9 cellular contexts compared by ENCODE assay signal in genomic region chr5:83919071-83920041, GRCh38.
DNase-seq lines count a peak whose midpoint lies in the region; ATAC-seq and TF ChIP-seq lines count a peak whose summit lies in the region.
"Had no signal": no experiment of that assay in that cellular context is flagged by ENCODE, and none has a peak within 500 bp of the region (broad histone marks: within the 10 kb centered on the region; RNA-seq: fewer than 3 reads in every experiment).

No MANE protein-coding gene starts in this region.

- ATAC-seq in GM21717 (IDR thresholded peaks at IDR 0.05; ENCODE audit: unreplicated experiment): peak; percentile 79
- ATAC-seq in HG03095 (IDR thresholded peaks at IDR 0.05; ENCODE audit: unreplicated experiment): no peak

- no peak for TF ChIP-seq CTCF in AG10803 (conservative IDR thresholded peaks at IDR 0.05; ENCODE audit: low read length)

- H3K27me3 ChIP-seq in HAP-1 (ENCODE audit: low read depth): no peaks in the 10 kb centered on the region

- H3K4me3 ChIP-seq in AG10803 (ENCODE audit: low read length) (no peak overlapping the region), HAP-1 (no peak overlapping the region)

- no peaks in the 10 kb centered on the region for H3K9me3 ChIP-seq in HAP-1

- H3K4me1 ChIP-seq in HAP-1: no peaks in the 10 kb centered on the region

- DNase-seq in AG10803 (ENCODE audit: low read depth) (peak; percentile 57), MV-4-11 (lab: John Stamatoyannopoulos, UW) (peak; percentile 87), dedifferentiated amniotic fluid mesenchymal stem cell (ENCODE audit: extremely low spot score) (peak; percentile 57), NCI-H2196 treated with DMSO at 0.1 percent for 48 hours (lab: John Stamatoyannopoulos, UW; ENCODE audit: unreplicated experiment) (no peak), HAP-1 (ENCODE audit: low spot score in 2 of 2) (no peak), COLO829 (ENCODE audit: low spot score) (no peak)
- DNase-seq: NCI-H774 had no signal

- in situ Hi-C loops in HAP-1 (cut with MboI; ENCODE audit: low sequenced_read_pairs): no loop called here

- H3K36me3 ChIP-seq in HAP-1 (replicated peaks): no peaks in the 10 kb centered on the region

Comparison
In these comparisons a context has a peak if more than half of its experiments do, and no peak if none do; other contexts are left out.
1. DNase-seq: peak in AG10803 (single experiment), MV-4-11 (single experiment) and dedifferentiated amniotic fluid mesenchymal stem cell (single experiment); none in NCI-H2196 treated with DMSO at 0.1 percent for 48 hours (single experiment), HAP-1 (0 of 2) and COLO829 (single experiment).